Comparison of ENCODE assay signal across 25 cellular contexts in the genomic region with DNA sequence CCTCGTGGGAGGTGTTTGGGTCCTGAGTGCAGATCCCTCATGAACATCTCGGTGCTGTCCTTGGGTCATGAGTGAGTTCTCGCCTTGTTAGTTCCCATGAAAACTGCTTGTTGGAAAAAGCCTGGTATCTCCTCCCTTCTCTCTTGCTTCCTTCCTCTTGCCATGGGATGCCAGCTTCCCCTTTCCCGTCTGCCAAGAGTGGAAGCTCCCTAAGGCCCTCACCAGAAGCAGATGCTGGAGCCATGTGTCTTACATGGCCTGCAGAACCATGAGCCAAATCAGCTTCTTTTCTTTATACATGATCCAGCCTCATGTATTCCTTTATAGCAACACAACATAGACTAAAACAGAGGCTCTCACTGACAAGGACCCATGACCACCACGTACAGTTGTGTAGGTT.
"Had no signal": no experiment of that assay in that cellular context is flagged by ENCODE, and none has a peak within 500 bp of the region (broad histone marks: within the 10 kb centered on the region; RNA-seq: fewer than 3 reads in every experiment).

No MANE protein-coding gene starts in this region.

- H3K4me3 Mint-ChIP-seq: activated CD4-positive, alpha-beta T cell treated with anti-CD3 and anti-CD28 coated beads, Interleukin-2, amount 10 ng/mL, durations not matched to agents 24 days and 14 days; activated CD8-positive, alpha-beta T cell treated with anti-CD3 and anti-CD28 coated beads for 36 hours; activated naive CD8-positive, alpha-beta T cell treated with anti-CD3 and anti-CD28 coated beads for 36 hours; activated T-cell treated with anti-CD3 and anti-CD28 coated beads, Interleukin-2, amount 50 U/mL, for 72 hours; activated T-helper 17 cell treated with anti-CD3 and anti-CD28 coated beads, Interleukin-2, amount 50 U/mL, for 72 hours had no signal

- H3K27me3 Mint-ChIP-seq: activated CD4-positive, alpha-beta T cell treated with anti-CD3 and anti-CD28 coated beads, Interleukin-2, amount 10 ng/mL, durations not matched to agents 24 days and 14 days had no signal

- H3K4me1 Mint-ChIP-seq: activated CD4-positive, alpha-beta T cell treated with anti-CD3 and anti-CD28 coated beads, Interleukin-2, amount 10 ng/mL, durations not matched to agents 24 days and 14 days; activated naive CD8-positive, alpha-beta T cell treated with anti-CD3 and anti-CD28 coated beads for 36 hours; activated T-helper 17 cell treated with anti-CD3 and anti-CD28 coated beads, Interleukin-2, amount 50 U/mL, for 72 hours had no signal

- H3K27me3 ChIP-seq: brain microvascular endothelial cell had no signal

- H3K27ac ChIP-seq: brain microvascular endothelial cell, SJCRH30, SK-N-MC had no signal

- DNase-seq: activated CD4-positive, alpha-beta T cell treated with anti-CD3 and anti-CD28 coated beads, Interleukin-2, amount 10 ng/mL, durations not matched to agents 24 days and 14 days; activated CD4-positive, alpha-beta T cell treated with anti-CD3 and anti-CD28 coated beads, Interleukin-2, amount 50 U/mL, for 4 hours; activated CD8-positive, alpha-beta T cell treated with anti-CD3 and anti-CD28 coated beads for 36 hours; activated naive CD4-positive, alpha-beta T cell; activated naive CD4-positive, alpha-beta T cell treated with anti-CD3 and anti-CD28 coated beads, Interleukin-2, amount 50 U/mL, for 16 hours; activated naive CD8-positive, alpha-beta T cell treated with anti-CD3 and anti-CD28 coated beads for 36 hours; activated T-cell treated with anti-CD3 and anti-CD28 coated beads, Interleukin-2, amount 50 U/mL, for 1 hour; activated T-cell treated with anti-CD3 and anti-CD28 coated beads, Interleukin-2, amount 50 U/mL, for 72 hours; amniotic stem cell; brain microvascular endothelial cell; central memory CD4-positive, alpha-beta T cell; MM.1S; MV-4-11; NCI-H1092; NCI-H1436 treated with DMSO at 0.1 percent for 48 hours; NCI-H1694 treated with DMSO at 0.1 percent for 48 hours; NCI-H2029; NCI-H345; NCI-H524 treated with DMSO at 0.1 percent for 48 hours; SHP77; SJCRH30; T1000 had no signal

- H3K4me1 ChIP-seq: SJCRH30 had no signal

- H3K36me3 Mint-ChIP-seq: activated naive CD8-positive, alpha-beta T cell treated with anti-CD3 and anti-CD28 coated beads for 36 hours had no signal

- H3K36me3 ChIP-seq: brain microvascular endothelial cell, SJCRH30 had no signal

- H3K9me3 Mint-ChIP-seq: activated CD4-positive, alpha-beta T cell treated with anti-CD3 and anti-CD28 coated beads, Interleukin-2, amount 10 ng/mL, durations not matched to agents 24 days and 14 days; activated CD8-positive, alpha-beta T cell treated with anti-CD3 and anti-CD28 coated beads for 36 hours; activated naive CD8-positive, alpha-beta T cell treated with anti-CD3 and anti-CD28 coated beads for 36 hours; activated T-cell treated with anti-CD3 and anti-CD28 coated beads, Interleukin-2, amount 50 U/mL, for 72 hours; activated T-helper 17 cell treated with anti-CD3 and anti-CD28 coated beads, Interleukin-2, amount 50 U/mL, for 72 hours had no signal

- H3K9me3 ChIP-seq: SJCRH30 had no signal

- H3K27ac Mint-ChIP-seq: activated CD4-positive, alpha-beta T cell treated with anti-CD3 and anti-CD28 coated beads, Interleukin-2, amount 10 ng/mL, durations not matched to agents 24 days and 14 days; activated CD8-positive, alpha-beta T cell treated with anti-CD3 and anti-CD28 coated beads for 36 hours; activated naive CD8-positive, alpha-beta T cell treated with anti-CD3 and anti-CD28 coated beads for 36 hours; activated T-cell treated with anti-CD3 and anti-CD28 coated beads, Interleukin-2, amount 50 U/mL, for 72 hours; activated T-helper 17 cell treated with anti-CD3 and anti-CD28 coated beads, Interleukin-2, amount 50 U/mL, for 72 hours had no signal

- ATAC-seq: activated CD8-positive, alpha-beta T cell treated with anti-CD3 and anti-CD28 coated beads for 36 hours; activated T-cell treated with anti-CD3 and anti-CD28 coated beads, Interleukin-2, amount 50 U/mL, for 72 hours; activated T-helper 17 cell treated with anti-CD3 and anti-CD28 coated beads, Interleukin-2, amount 50 U/mL, for 72 hours; Panc1 had no signal

- H3K4me3 ChIP-seq: SJCRH30, SK-N-MC had no signal
